In the genomic region with DNA sequence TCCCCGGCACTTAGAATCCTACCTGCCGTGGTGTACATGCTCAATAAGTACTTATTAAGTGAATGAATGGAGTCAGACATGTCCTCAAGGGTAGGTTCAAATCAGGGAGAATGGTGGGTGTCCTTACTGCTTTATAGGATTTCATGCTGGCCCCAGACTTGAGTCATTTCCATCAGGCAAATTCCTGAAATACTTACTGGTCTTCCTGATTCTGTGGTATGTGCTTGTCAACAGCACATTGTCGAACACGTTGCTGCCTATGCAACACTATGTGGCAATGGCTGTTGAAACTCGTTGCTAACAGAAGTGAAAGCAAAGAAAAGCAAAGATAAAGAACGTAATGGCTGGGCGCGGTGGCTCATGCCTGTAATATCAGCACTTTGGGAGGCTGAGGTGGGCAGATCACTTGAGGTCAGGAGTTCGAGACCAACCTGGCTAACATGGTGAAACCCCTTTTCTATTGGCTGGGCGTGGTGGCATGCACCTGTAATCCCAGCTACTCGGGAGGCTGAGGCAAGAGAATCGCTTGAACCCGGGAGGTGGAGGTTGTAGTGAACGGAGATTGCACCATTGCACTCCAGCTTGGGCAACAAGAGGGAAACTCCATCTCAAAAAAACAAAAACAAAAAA, we compare ENCODE assay signal across 8 cellular contexts.
A peak's percentile ranks its signal among the peaks of the same experiment; 100 is the strongest.
DNase-seq lines count a peak whose midpoint lies in the region; ATAC-seq, FAIRE-seq and TF ChIP-seq lines count a peak whose summit lies in the region.
"Not testable (repeated sequence)": the region's sequence is repeated elsewhere in the genome, so short reads cannot be mapped to it uniquely, and the experiment has no call there.

No MANE protein-coding gene starts in this region.

- RAD21 ChIA-PET in GM12878 (lab: Charles Lee; ENCODE audit: unreplicated experiment) = not testable (repeated sequence)

- not testable (repeated sequence) for H4K20me1 ChIP-seq in GM12878 (ENCODE audit: control insufficient read depth, insufficient read depth)

- TF ChIP-seq EP300 in GM12878 (IDR thresholded peaks at IDR 0.05; ENCODE audit: borderline replicate concordance in 1 of 2, control insufficient read depth in 1 of 2, low read depth in 2 of 2, low read length in 2 of 2) = not testable (repeated sequence)

- BruUV-seq in GM12878 (replicated peaks; lab: Mats Ljungman, UMichigan) = not testable (repeated sequence)

- not testable (repeated sequence) for H3K79me2 ChIP-seq in GM12878 (ENCODE audit: control insufficient read depth, insufficient read depth, low read length)

- in situ Hi-C loops in GM12878 (cut with MboI) = not testable (repeated sequence)

- not testable (repeated sequence) for H3K9ac ChIP-seq in GM12878 (ENCODE audit: control insufficient read depth, insufficient read depth, low read length); neuronal stem cell (ENCODE audit: low read depth, low read length, poor library complexity)

- SMC1A ChIA-PET in GM12878 (lab: Charles Lee; ENCODE audit: uncharacterized antibody, unreplicated experiment) = not testable (repeated sequence)

- FAIRE-seq in GM12878 (lab: Jason Lieb, UNC) = peak; percentile 49

- not testable (repeated sequence) for H3K27me3 ChIP-seq in GM12878 (replicated peaks in 1 of 2; ENCODE audit: control insufficient read depth in 2 of 2, insufficient read depth in 2 of 2, low read length in 1 of 2); neuronal stem cell (ENCODE audit: control insufficient read depth in 3 of 3, insufficient read depth in 3 of 3, low read depth in 1 of 3, low read length in 3 of 3)

- peak overlapping the region; percentile 49 for H3K18ac ChIP-seq in neuronal stem cell (ENCODE audit: low read length)

- H2BK12ac ChIP-seq in neuronal stem cell (ENCODE audit: low read length) = not testable (repeated sequence)

- H3K36me3 ChIP-seq in GM12878 (ENCODE audit: control insufficient read depth in 2 of 2, insufficient read depth in 2 of 2, low read length in 1 of 2); neuronal stem cell (replicated peaks in 1 of 2; ENCODE audit: control insufficient read depth in 2 of 2, insufficient read depth in 2 of 2, low read length in 2 of 2): not testable (repeated sequence)

- H4K91ac ChIP-seq in neuronal stem cell (ENCODE audit: low read depth, low read length, poor library complexity) = not testable (repeated sequence)

- H2AK5ac ChIP-seq in neuronal stem cell (ENCODE audit: low read depth, low read length) = not testable (repeated sequence)

- not testable (repeated sequence) for H3K27ac ChIP-seq in GM12878 (ENCODE audit: control insufficient read depth, insufficient read depth); neuronal stem cell (replicated peaks; ENCODE audit: low read length)

- H2BK5ac ChIP-seq in neuronal stem cell (ENCODE audit: low read length) = not testable (repeated sequence)

- POLR2A ChIA-PET in GM12878 (lab: Charles Lee) = not testable (repeated sequence)

- H3K23ac ChIP-seq in neuronal stem cell (ENCODE audit: low read depth, low read length, poor library complexity) = not testable (repeated sequence)

- 85% methylated on average over 14 of the region's 14 CpGs for WGBS in GM12878 (ENCODE audit: insufficient coverage, insufficient replicate concordance, low lambda C conversion rate, missing lambda C conversion rate)
- no CpG with 5 or more reads among the region's 14 CpGs for WGBS in neuronal stem cell (ENCODE audit: extremely low coverage in 2 of 2, insufficient read length in 2 of 2, insufficient replicate concordance in 1 of 2), 2 donors

- not testable (repeated sequence) for H3K14ac ChIP-seq in neuronal stem cell (ENCODE audit: low read length)

- not testable (repeated sequence) for H3K9me3 ChIP-seq in GM12878 (replicated peaks; ENCODE audit: control insufficient read depth, insufficient read depth, low read length); neuronal stem cell (replicated peaks in 1 of 2; ENCODE audit: control insufficient read depth in 2 of 2, insufficient read depth in 1 of 2, low read depth in 1 of 2, low read length in 2 of 2)

- CTCF ChIA-PET in GM12878 (lab: Yijun Ruan, JAX) = interaction anchor here (1.2 kb wide), 1 partner anchor 11 kb away, joined by 3 read pairs; no protein-coding TSS in a partner anchor

- not testable (repeated sequence) for H3K4ac ChIP-seq in neuronal stem cell (ENCODE audit: low read length)

- H2BK15ac ChIP-seq in neuronal stem cell (ENCODE audit: low read length) = not testable (repeated sequence)

- not testable (repeated sequence) for H3K4me3 ChIP-seq in AG10803 (ENCODE audit: low read length); GM12878; neuronal stem cell (ENCODE audit: low read length in 2 of 2)

- TF ChIP-seq CTCF in AG10803 (conservative IDR thresholded peaks at IDR 0.05; ENCODE audit: low read length); GM12878 (IDR thresholded peaks at IDR 0.05 in 2 of 3, conservative IDR thresholded peaks at IDR 0.05 in 1 of 3; ENCODE audit: control insufficient read depth in 2 of 3, extremely low read depth in 1 of 3, insufficient read depth in 1 of 3, low read depth in 3 of 3, low read length in 3 of 3): not testable (repeated sequence)

- TF ChIP-seq RAD21 in GM12878 (IDR thresholded peaks at IDR 0.05; ENCODE audit: insufficient read depth, low read depth, low read length) = not testable (repeated sequence)

- not testable (repeated sequence) for H2BK120ac ChIP-seq in neuronal stem cell (ENCODE audit: low read depth, low read length)

- ATAC-seq in GM12878 = not testable (repeated sequence)

- DNase-seq in AG10803 (ENCODE audit: low read depth) (peak; percentile 99), HS-5 (ENCODE audit: low read depth) (peak; percentile 90), RKO (ENCODE audit: low spot score) (peak; percentile 46), fibroblast of gingiva (ENCODE audit: low read depth) (peak; percentile 97), iris pigment epithelial cell (ENCODE audit: low read depth) (peak; percentile 99), stromal cell of bone marrow (ENCODE audit: low read depth) (peak; percentile 81)
- DNase-seq in GM12878 (ENCODE audit: low read depth, low spot score); neuronal stem cell (ENCODE audit: low spot score): not testable (repeated sequence)

- not testable (repeated sequence) for H4K8ac ChIP-seq in neuronal stem cell (ENCODE audit: low read depth, low read length)

- intact Hi-C loops in GM12878 (cut with micrococcal nuclease; ENCODE audit: unreplicated experiment) = not testable (repeated sequence)

- not testable (repeated sequence) for H2AFZ ChIP-seq in GM12878 (ENCODE audit: control insufficient read depth, low read depth, low read length); neuronal stem cell (ENCODE audit: low read length)

- H3K4me1 ChIP-seq in GM12878 (ENCODE audit: control insufficient read depth, insufficient read depth, low read length) = not testable (repeated sequence)
- H3K4me1 ChIP-seq in neuronal stem cell (ENCODE audit: control insufficient read depth in 2 of 2, insufficient read depth in 1 of 2, low read depth in 1 of 2, low read length in 2 of 2) = peaks cover 11 to 16% of the 10 kb centered on the region in 2 donors

- not testable (repeated sequence) for H3K79me1 ChIP-seq in neuronal stem cell (ENCODE audit: low read depth, low read length)

- not testable (repeated sequence) for H3K4me2 ChIP-seq in GM12878 (ENCODE audit: control insufficient read depth, insufficient read depth); neuronal stem cell (ENCODE audit: insufficient read depth, low read length, poor library complexity, severe bottlenecking)

- TF ChIP-seq POLR2A in GM12878 (IDR thresholded peaks at IDR 0.05; ENCODE audit: low read depth, low read length) = not testable (repeated sequence)
